In genomic region chr1:184359909-184360308, GRCh38 we compare ENCODE assay signal across 20 cellular contexts.
"Had no signal": no experiment of that assay in that cellular context is flagged by ENCODE, and none has a peak within 500 bp of the region (broad histone marks: within the 10 kb centered on the region; RNA-seq: fewer than 3 reads in every experiment).

No MANE protein-coding gene starts in this region.

- H3K36me3 ChIP-seq: neutrophil, tibial artery, vagina had no signal

- H3K9me3 ChIP-seq: neutrophil, tibial artery, vagina had no signal

- H3K27ac ChIP-seq: foreskin keratinocyte, neutrophil, tibial artery, vagina had no signal

- ATAC-seq: activated naive CD4-positive, alpha-beta T cell treated with anti-CD3 and anti-CD28 coated beads, Interleukin-2, amount 50 U/mL, for 72 hours; activated T-cell treated with anti-CD3 and anti-CD28 coated beads, Interleukin-2, amount 50 U/mL, for 4 hours; foreskin keratinocyte; natural killer cell; stimulated activated memory B cell treated with anti-CD40 and anti-IgM and Interleukin-4, amounts not matched to agents 10 μg/mL and 1 μg/mL and 100 μg/mL, for 72 hours; WTC11 had no signal

- H3K4me3 ChIP-seq: tibial artery, vagina had no signal

- FAIRE-seq: colon, TTC549 had no signal

- H3K4me1 ChIP-seq: foreskin keratinocyte had no signal

- H3K27me3 ChIP-seq: neutrophil, tibial artery, vagina had no signal

- DNase-seq: activated CD4-positive, alpha-beta memory T cell treated with anti-CD3 and anti-CD28 coated beads, Interleukin-2, amount 10 ng/mL, durations not matched to agents 7 days and 5 days; activated CD4-positive, alpha-beta T cell treated with anti-CD3 and anti-CD28 coated beads for 4 hours; activated gamma-delta T cell; activated T-cell treated with anti-CD3 and anti-CD28 coated beads, Interleukin-2, amount 50 U/mL, for 4 hours; caudate nucleus; head of caudate nucleus; mesendoderm; natural killer cell; posterior cingulate gyrus; retina; stimulated activated CD4-positive, alpha-beta T cell treated with anti-CD3 and anti-CD28 coated beads, Interleukin-2, amount 100 ng/mL, for 48 hours; tibial artery had no signal
